9 cellular contexts compared by ENCODE assay signal in the genomic region with DNA sequence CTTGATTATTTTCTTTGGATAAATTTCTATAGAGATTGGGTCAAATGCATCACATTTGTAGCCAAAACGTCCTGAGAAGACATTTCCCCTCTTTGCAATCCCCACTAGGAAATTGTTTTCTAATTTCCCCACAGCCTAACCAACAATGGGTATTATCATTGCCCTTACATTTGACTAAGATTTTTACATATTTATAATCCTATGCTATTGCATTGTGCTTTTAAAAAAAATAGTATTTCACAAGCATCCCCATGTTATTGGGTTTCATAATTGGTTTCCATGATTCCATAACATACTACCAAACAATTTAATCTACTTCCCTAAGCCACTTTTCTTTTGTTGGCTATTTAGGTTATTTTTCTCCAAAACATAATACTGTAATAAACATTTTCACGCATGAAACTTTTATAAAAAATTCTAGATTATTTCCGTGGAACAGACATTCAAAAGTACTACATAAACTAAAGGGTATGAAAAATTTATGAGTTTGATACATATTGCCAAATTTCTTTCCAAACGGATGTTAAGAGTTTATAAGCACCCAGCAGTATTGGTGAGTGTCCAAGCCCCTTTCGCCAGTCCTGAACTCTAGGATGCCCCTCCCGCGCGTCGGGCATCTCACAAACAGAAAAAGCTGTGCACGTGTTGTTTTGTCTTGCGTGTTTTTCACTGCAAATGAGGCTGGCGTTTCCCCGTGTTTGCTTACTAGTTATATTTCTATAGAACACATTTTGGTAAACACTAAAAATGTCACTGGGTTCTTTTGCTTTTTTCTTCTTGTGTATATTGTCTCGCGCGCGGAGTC. TPM values are rescaled to one million over a fixed set of nuclear protein-coding genes. Genes with fewer than 3 reads are reported as not detected.
DNase-seq lines count a peak whose midpoint lies in the region; ATAC-seq and TF ChIP-seq lines count a peak whose summit lies in the region.
"Had no signal": no experiment of that assay in that cellular context is flagged by ENCODE, and none has a peak within 500 bp of the region (broad histone marks: within the 10 kb centered on the region; RNA-seq: fewer than 3 reads in every experiment).

No MANE protein-coding gene starts in this region.

- no peak for TF ChIP-seq CTCF in CD4-positive, alpha-beta T cell (IDR thresholded peaks at IDR 0.05)
- TF ChIP-seq CTCF in Calu3 (IDR thresholded peaks at IDR 0.05; ENCODE audit: unreplicated experiment), result no peak

- H3K4me3 Mint-ChIP-seq in CD4-positive, alpha-beta T cell, result peak overlapping the region; percentile 76
- H3K4me3 Mint-ChIP-seq in Calu3 (ENCODE audit: low read depth, unreplicated experiment), result peak overlapping the region; percentile 79
- peak overlapping the region; percentile 60 for H3K4me3 Mint-ChIP-seq in activated T-helper 17 cell treated with anti-CD3 and anti-CD28 coated beads, Interleukin-2, amount 50 U/mL, for 72 hours

- BruUV-seq in Calu3 (replicated peaks; lab: Mats Ljungman, UMichigan), result no TSS peak

- H3K9me3 Mint-ChIP-seq in CD4-positive, alpha-beta T cell, result no peaks in the 10 kb centered on the region
- H3K9me3 Mint-ChIP-seq in Calu3 (ENCODE audit: low read depth, unreplicated experiment), result no peaks in the 10 kb centered on the region
- no peaks in the 10 kb centered on the region for H3K9me3 Mint-ChIP-seq in activated T-helper 17 cell treated with anti-CD3 and anti-CD28 coated beads, Interleukin-2, amount 50 U/mL, for 72 hours

- no peak overlapping the region for H3K27ac Mint-ChIP-seq in CD4-positive, alpha-beta T cell
- no peak overlapping the region for H3K27ac Mint-ChIP-seq in Calu3 (ENCODE audit: unreplicated experiment)
- H3K27ac Mint-ChIP-seq in activated T-helper 17 cell treated with anti-CD3 and anti-CD28 coated beads, Interleukin-2, amount 50 U/mL, for 72 hours, result no peak overlapping the region

- no peaks in the 10 kb centered on the region for H3K9me3 ChIP-seq in CD4-positive, alpha-beta T cell (ENCODE audit: control insufficient read depth, low read length)
- H3K9me3 ChIP-seq: HAP-1 had no signal

- no peak overlapping the region for H3K27ac ChIP-seq in CD4-positive, alpha-beta T cell (ENCODE audit: low read depth, low read length)
- H3K27ac ChIP-seq: HL-60 had no signal

- CTCF ChIA-PET in CD4-positive, alpha-beta T cell (lab: Charles Lee), result no interaction called here
- CTCF ChIA-PET in Calu3 (lab: Charles Lee), result no interaction called here

- ATAC-seq in CD4-positive, alpha-beta T cell (ENCODE audit: poor library complexity), result no peak
- ATAC-seq in activated T-helper 17 cell treated with anti-CD3 and anti-CD28 coated beads, Interleukin-2, amount 50 U/mL, for 72 hours (replicated peaks), result no peak
- ATAC-seq in HG02623 (IDR thresholded peaks at IDR 0.05; ENCODE audit: unreplicated experiment), result no peak

- DNase-seq in CD4-positive, alpha-beta T cell, result no peak
- DNase-seq in Calu3, result no peak
- DNase-seq in mesenteric fat pad (ENCODE audit: low spot score), result peak; percentile 28
- no peak for DNase-seq in stimulated activated CD4-positive, alpha-beta T cell treated with anti-CD3 and anti-CD28 coated beads, Interleukin-2, amount 100 ng/mL, for 24 hours
- no peak for DNase-seq in activated CD8-positive, alpha-beta memory T cell treated with anti-CD3 and anti-CD28 coated beads for 24 hours

- H3K27me3 Mint-ChIP-seq in CD4-positive, alpha-beta T cell, result peaks cover 88% of the 10 kb centered on the region
- peaks cover 78% of the 10 kb centered on the region for H3K27me3 Mint-ChIP-seq in Calu3 (ENCODE audit: unreplicated experiment)
- peaks cover 51% of the 10 kb centered on the region for H3K27me3 Mint-ChIP-seq in activated T-helper 17 cell treated with anti-CD3 and anti-CD28 coated beads, Interleukin-2, amount 50 U/mL, for 72 hours

- peaks cover 16% of the 10 kb centered on the region for H3K4me1 Mint-ChIP-seq in CD4-positive, alpha-beta T cell (ENCODE audit: low read depth)
- H3K4me1 Mint-ChIP-seq in Calu3 (ENCODE audit: low read depth, unreplicated experiment), result no peaks in the 10 kb centered on the region
- H3K4me1 Mint-ChIP-seq in activated T-helper 17 cell treated with anti-CD3 and anti-CD28 coated beads, Interleukin-2, amount 50 U/mL, for 72 hours, result no peaks in the 10 kb centered on the region

- peaks cover 71% of the 10 kb centered on the region for H3K27me3 ChIP-seq in CD4-positive, alpha-beta T cell (ENCODE audit: control insufficient read depth, insufficient read depth, low read length)

- H3K36me3 Mint-ChIP-seq in CD4-positive, alpha-beta T cell (ENCODE audit: low read depth), result no peaks in the 10 kb centered on the region
- H3K36me3 Mint-ChIP-seq in Calu3 (ENCODE audit: insufficient read depth, unreplicated experiment), result peaks cover 30% of the 10 kb centered on the region
- H3K36me3 Mint-ChIP-seq in activated T-helper 17 cell treated with anti-CD3 and anti-CD28 coated beads, Interleukin-2, amount 50 U/mL, for 72 hours (ENCODE audit: low read depth), result no peaks in the 10 kb centered on the region

- intact Hi-C loops in CD4-positive, alpha-beta T cell (cut with DNase I, micrococcal nuclease), result no loop called here
- intact Hi-C loops in Calu3 (cut with micrococcal nuclease; ENCODE audit: unreplicated experiment), result no loop called here

- POLR2A ChIA-PET in CD4-positive, alpha-beta T cell (lab: Charles Lee), result no interaction called here

RNA-seq across cellular contexts. Expression of a gene that starts 2.0 kb away (rescaled TPM):
- under 1 TPM in 1 of 2 experiments, not detected in 1; 0.03 TPM for total RNA-seq in CD4-positive, alpha-beta T cell
- total RNA-seq in Calu3 (2022) (0.05 and 0.19 TPM in 2 replicates), mesenteric fat pad (0.06 TPM)
- total RNA-seq in activated T-helper 17 cell treated with anti-CD3 and anti-CD28 coated beads, Interleukin-2, amount 50 U/mL, for 72 hours, result under 1 TPM in 1 of 2 donors, not detected in 1; 0.40 TPM
